In genomic region chr16:2239231-2239675, GRCh38 we compare ENCODE assay signal across 2 cellular contexts.
TF ChIP-seq lines count a peak whose summit lies in the region.

No MANE protein-coding gene starts in this region.

TF ChIP-seq in HEK293, 187 proteins besides CTCF, POLR2A, EP300 and RAD21:
- TF ChIP-seq BCL11B (tag by site-specific recombination; IDR thresholded peaks at IDR 0.05; ENCODE audit: low read depth) (0 out of 2 replicates have a peak, but pooled peaks have one; percentile 14), ZNF76 (tag by site-specific recombination; IDR thresholded peaks at IDR 0.05; ENCODE audit: borderline replicate concordance, low read depth) (no peak), ZNF48 (tag by site-specific recombination; IDR thresholded peaks at IDR 0.05) (no peak), ZNF501 (tag by site-specific recombination; IDR thresholded peaks at IDR 0.05) (no peak), ZBTB8A (tag by site-specific recombination; IDR thresholded peaks at IDR 0.05) (no peak), ZNF600 (tag by site-specific recombination; IDR thresholded peaks at IDR 0.05) (0 out of 2 replicates have a peak, but pooled peaks have one; percentile 5)

TF ChIP-seq in endothelial cell of umbilical vein, 7 proteins besides CTCF, POLR2A, EP300 and RAD21:
- TF ChIP-seq POLR2AphosphoS5 (IDR thresholded peaks at IDR 0.05; ENCODE audit: insufficient read depth, low read depth, low read length) (peak; percentile 9), MYC (IDR thresholded peaks at IDR 0.05; ENCODE audit: low read depth, low read length) (no peak)
TF ChIP-seq in endothelial cell of umbilical vein: peak in this region for 1.
